1 cellular context compared by ENCODE assay signal in the genomic region with DNA sequence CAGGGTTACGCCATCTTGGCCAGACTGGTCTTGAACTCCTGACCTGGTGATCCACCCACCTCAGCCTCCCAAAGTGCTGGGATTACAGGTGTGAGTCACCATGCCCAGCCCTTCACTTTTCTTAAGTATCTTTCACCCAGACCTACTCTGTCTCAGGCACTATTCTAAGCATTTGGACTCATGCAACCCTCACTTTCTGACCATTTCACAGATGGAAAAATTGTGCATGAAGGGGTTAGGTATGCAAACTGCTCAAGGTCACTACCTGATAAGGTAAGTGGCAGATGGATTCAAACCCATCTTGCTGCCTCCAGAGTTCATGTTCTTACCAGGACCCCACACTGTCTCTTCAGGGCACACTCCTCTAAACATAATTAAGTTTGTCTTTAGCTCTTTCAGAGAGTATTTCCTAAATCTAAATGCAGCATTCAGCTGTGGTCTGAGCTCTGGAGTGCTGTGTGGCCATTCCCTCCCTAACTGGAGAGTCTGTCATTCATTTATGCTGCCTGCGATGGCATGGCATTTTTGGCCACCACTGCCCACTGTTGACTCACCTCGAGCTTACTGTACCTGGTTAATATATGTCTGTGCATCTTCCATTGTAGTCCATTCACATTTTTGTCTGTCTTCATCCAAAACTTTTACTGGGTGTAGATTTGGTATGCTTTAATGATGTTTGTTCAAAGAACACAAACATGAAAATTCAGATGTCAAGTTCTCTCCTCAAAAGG.
TF ChIP-seq lines count a peak whose summit lies in the region.

No MANE protein-coding gene starts in this region.

TF ChIP-seq in K562, 482 proteins besides CTCF, POLR2A, EP300 and RAD21 (continued from another document and continues in another):
- TF ChIP-seq LEF1 (IDR thresholded peaks at IDR 0.05) (no peak), COPS2 (conservative IDR thresholded peaks at IDR 0.05) (no peak), SIN3B (IDR thresholded peaks at IDR 0.05; ENCODE audit: low read depth) (no peak), ZNF75A (CRISPR knock-in tag; IDR thresholded peaks at IDR 0.05) (no peak), MYC (IDR thresholded peaks at IDR 0.05; ENCODE audit: low read depth, low read length) (no peak), MYC (CRISPR knock-in tag; IDR thresholded peaks at IDR 0.05; ENCODE audit: borderline replicate concordance, low read depth) (no peak), NR2F6 (CRISPR knock-in tag; IDR thresholded peaks at IDR 0.05) (no peak), SNRNP70 (optimal IDR thresholded peaks at IDR 0.05; ENCODE audit: low read depth, low read length) (no peak), ZNF766 (CRISPR knock-in tag; conservative IDR thresholded peaks at IDR 0.05) (no peak), NFRKB (IDR thresholded peaks at IDR 0.05; ENCODE audit: low read depth) (no peak), POLR2G (IDR thresholded peaks at IDR 0.05; ENCODE audit: low read depth, low read length) (no peak), OTX1 (CRISPR knock-in tag; IDR thresholded peaks at IDR 0.05) (no peak), PTBP1 (IDR thresholded peaks at IDR 0.05; ENCODE audit: low read depth, low read length) (no peak), ESRRA (IDR thresholded peaks at IDR 0.05; ENCODE audit: borderline replicate concordance, low read depth) (peak; percentile 90), TRIM24 (IDR thresholded peaks at IDR 0.05) (peak in 1 of 2 experiments; percentile 25; a peak in 1 of 4 replicates), HDAC1 (IDR thresholded peaks at IDR 0.05) (peak in 1 of 2 experiments; percentile 38; a peak in 1 of 4 replicates), MAFG (tag; conservative IDR thresholded peaks at IDR 0.05) (no peak), ZEB2 (IDR thresholded peaks at IDR 0.05) (no peak), SMC3 (conservative IDR thresholded peaks at IDR 0.05; ENCODE audit: insufficient read depth, low read depth, low read length) (no peak), TGIF2 (CRISPR knock-in tag; IDR thresholded peaks at IDR 0.05) (no peak), CBX1 (IDR thresholded peaks at IDR 0.05; ENCODE audit: low read depth) (no peak), SP2 (IDR thresholded peaks at IDR 0.05; ENCODE audit: extremely low read depth, low read depth, low read length, poor library complexity, severe bottlenecking) (no peak), SUPT5H (IDR thresholded peaks at IDR 0.05) (no peak), ZNF436 (CRISPR knock-in tag; IDR thresholded peaks at IDR 0.05) (no peak), PHF20 (IDR thresholded peaks at IDR 0.05; ENCODE audit: partially characterized antibody) (peak; percentile 71), GATAD2A (IDR thresholded peaks at IDR 0.05) (no peak), NFATC3 (IDR thresholded peaks at IDR 0.05) (no peak), CC2D1A (IDR thresholded peaks at IDR 0.05) (peak; percentile 60; the same call in 1 of the 2 replicates), ZFPM2 (CRISPR knock-in tag; IDR thresholded peaks at IDR 0.05) (no peak), HMGN3 (IDR thresholded peaks at IDR 0.05; ENCODE audit: borderline replicate concordance, extremely low read depth, insufficient read length, low read depth, low read length) (no peak), ZBTB17 (CRISPR knock-in tag; IDR thresholded peaks at IDR 0.05) (no peak), ZNF197 (CRISPR knock-in tag; IDR thresholded peaks at IDR 0.05; ENCODE audit: low read depth) (no peak), BCOR (IDR thresholded peaks at IDR 0.05) (peak; percentile 96)
- TF ChIP-seq, protein P1, sequence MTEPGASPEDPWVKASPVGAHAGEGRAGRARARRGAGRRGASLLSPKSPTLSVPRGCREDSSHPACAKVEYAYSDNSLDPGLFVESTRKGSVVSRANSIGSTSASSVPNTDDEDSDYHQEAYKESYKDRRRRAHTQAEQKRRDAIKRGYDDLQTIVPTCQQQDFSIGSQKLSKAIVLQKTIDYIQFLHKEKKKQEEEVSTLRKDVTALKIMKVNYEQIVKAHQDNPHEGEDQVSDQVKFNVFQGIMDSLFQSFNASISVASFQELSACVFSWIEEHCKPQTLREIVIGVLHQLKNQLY (CRISPR knock-in tag; conservative IDR thresholded peaks at IDR 0.05) = no peak
- TF ChIP-seq, protein P2, sequence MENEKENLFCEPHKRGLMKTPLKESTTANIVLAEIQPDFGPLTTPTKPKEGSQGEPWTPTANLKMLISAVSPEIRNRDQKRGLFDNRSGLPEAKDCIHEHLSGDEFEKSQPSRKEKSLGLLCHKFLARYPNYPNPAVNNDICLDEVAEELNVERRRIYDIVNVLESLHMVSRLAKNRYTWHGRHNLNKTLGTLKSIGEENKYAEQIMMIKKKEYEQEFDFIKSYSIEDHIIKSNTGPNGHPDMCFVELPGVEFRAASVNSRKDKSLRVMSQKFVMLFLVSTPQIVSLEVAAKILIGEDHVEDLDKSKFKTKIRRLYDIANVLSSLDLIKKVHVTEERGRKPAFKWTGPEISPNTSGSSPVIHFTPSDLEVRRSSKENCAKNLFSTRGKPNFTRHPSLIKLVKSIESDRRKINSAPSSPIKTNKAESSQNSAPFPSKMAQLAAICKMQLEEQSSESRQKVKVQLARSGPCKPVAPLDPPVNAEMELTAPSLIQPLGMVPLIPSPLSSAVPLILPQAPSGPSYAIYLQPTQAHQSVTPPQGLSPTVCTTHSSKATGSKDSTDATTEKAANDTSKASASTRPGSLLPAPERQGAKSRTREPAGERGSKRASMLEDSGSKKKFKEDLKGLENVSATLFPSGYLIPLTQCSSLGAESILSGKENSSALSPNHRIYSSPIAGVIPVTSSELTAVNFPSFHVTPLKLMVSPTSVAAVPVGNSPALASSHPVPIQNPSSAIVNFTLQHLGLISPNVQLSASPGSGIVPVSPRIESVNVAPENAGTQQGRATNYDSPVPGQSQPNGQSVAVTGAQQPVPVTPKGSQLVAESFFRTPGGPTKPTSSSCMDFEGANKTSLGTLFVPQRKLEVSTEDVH (IDR thresholded peaks at IDR 0.05; ENCODE audit: low read depth, partially characterized antibody) = no peak
- TF ChIP-seq, protein P3, sequence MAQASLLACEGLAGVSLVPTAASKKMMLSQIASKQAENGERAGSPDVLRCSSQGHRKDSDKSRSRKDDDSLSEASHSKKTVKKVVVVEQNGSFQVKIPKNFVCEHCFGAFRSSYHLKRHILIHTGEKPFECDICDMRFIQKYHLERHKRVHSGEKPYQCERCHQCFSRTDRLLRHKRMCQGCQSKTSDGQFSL (CRISPR knock-in tag; IDR thresholded peaks at IDR 0.05) = no peak
- TF ChIP-seq, protein P3 (tag; IDR thresholded peaks at IDR 0.05) = no peak
- TF ChIP-seq, protein P4, sequence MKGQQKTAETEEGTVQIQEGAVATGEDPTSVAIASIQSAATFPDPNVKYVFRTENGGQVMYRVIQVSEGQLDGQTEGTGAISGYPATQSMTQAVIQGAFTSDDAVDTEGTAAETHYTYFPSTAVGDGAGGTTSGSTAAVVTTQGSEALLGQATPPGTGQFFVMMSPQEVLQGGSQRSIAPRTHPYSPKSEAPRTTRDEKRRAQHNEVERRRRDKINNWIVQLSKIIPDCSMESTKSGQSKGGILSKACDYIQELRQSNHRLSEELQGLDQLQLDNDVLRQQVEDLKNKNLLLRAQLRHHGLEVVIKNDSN (CRISPR knock-in tag; IDR thresholded peaks at IDR 0.05) = no peak
- TF ChIP-seq, protein P5, sequence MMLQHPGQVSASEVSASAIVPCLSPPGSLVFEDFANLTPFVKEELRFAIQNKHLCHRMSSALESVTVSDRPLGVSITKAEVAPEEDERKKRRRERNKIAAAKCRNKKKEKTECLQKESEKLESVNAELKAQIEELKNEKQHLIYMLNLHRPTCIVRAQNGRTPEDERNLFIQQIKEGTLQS (IDR thresholded peaks at IDR 0.05) = peak; percentile 55; the same call in 1 of the 2 replicates
- TF ChIP-seq, protein P5 (CRISPR knock-in tag; conservative IDR thresholded peaks at IDR 0.05) = no peak
- TF ChIP-seq, protein P6, sequence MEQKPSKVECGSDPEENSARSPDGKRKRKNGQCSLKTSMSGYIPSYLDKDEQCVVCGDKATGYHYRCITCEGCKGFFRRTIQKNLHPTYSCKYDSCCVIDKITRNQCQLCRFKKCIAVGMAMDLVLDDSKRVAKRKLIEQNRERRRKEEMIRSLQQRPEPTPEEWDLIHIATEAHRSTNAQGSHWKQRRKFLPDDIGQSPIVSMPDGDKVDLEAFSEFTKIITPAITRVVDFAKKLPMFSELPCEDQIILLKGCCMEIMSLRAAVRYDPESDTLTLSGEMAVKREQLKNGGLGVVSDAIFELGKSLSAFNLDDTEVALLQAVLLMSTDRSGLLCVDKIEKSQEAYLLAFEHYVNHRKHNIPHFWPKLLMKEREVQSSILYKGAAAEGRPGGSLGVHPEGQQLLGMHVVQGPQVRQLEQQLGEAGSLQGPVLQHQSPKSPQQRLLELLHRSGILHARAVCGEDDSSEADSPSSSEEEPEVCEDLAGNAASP (IDR thresholded peaks at IDR 0.05) = no peak
- TF ChIP-seq, protein P7, sequence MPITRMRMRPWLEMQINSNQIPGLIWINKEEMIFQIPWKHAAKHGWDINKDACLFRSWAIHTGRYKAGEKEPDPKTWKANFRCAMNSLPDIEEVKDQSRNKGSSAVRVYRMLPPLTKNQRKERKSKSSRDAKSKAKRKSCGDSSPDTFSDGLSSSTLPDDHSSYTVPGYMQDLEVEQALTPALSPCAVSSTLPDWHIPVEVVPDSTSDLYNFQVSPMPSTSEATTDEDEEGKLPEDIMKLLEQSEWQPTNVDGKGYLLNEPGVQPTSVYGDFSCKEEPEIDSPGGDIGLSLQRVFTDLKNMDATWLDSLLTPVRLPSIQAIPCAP (CRISPR knock-in tag; IDR thresholded peaks at IDR 0.05; ENCODE audit: borderline replicate concordance) = no peak
- TF ChIP-seq, protein P8, sequence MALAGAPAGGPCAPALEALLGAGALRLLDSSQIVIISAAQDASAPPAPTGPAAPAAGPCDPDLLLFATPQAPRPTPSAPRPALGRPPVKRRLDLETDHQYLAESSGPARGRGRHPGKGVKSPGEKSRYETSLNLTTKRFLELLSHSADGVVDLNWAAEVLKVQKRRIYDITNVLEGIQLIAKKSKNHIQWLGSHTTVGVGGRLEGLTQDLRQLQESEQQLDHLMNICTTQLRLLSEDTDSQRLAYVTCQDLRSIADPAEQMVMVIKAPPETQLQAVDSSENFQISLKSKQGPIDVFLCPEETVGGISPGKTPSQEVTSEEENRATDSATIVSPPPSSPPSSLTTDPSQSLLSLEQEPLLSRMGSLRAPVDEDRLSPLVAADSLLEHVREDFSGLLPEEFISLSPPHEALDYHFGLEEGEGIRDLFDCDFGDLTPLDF (CRISPR knock-in tag; IDR thresholded peaks at IDR 0.05) = no peak
- TF ChIP-seq, protein P9, sequence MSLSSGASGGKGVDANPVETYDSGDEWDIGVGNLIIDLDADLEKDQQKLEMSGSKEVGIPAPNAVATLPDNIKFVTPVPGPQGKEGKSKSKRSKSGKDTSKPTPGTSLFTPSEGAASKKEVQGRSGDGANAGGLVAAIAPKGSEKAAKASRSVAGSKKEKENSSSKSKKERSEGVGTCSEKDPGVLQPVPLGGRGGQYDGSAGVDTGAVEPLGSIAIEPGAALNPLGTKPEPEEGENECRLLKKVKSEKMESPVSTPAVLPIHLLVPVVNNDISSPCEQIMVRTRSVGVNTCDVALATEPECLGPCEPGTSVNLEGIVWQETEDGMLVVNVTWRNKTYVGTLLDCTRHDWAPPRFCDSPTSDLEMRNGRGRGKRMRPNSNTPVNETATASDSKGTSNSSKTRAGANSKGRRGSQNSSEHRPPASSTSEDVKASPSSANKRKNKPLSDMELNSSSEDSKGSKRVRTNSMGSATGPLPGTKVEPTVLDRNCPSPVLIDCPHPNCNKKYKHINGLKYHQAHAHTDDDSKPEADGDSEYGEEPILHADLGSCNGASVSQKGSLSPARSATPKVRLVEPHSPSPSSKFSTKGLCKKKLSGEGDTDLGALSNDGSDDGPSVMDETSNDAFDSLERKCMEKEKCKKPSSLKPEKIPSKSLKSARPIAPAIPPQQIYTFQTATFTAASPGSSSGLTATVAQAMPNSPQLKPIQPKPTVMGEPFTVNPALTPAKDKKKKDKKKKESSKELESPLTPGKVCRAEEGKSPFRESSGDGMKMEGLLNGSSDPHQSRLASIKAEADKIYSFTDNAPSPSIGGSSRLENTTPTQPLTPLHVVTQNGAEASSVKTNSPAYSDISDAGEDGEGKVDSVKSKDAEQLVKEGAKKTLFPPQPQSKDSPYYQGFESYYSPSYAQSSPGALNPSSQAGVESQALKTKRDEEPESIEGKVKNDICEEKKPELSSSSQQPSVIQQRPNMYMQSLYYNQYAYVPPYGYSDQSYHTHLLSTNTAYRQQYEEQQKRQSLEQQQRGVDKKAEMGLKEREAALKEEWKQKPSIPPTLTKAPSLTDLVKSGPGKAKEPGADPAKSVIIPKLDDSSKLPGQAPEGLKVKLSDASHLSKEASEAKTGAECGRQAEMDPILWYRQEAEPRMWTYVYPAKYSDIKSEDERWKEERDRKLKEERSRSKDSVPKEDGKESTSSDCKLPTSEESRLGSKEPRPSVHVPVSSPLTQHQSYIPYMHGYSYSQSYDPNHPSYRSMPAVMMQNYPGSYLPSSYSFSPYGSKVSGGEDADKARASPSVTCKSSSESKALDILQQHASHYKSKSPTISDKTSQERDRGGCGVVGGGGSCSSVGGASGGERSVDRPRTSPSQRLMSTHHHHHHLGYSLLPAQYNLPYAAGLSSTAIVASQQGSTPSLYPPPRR (CRISPR knock-in tag; IDR thresholded peaks at IDR 0.05; ENCODE audit: borderline replicate concordance) = 0 out of 2 replicates have a peak, but pooled peaks have one; percentile 57
- TF ChIP-seq, protein P10, sequence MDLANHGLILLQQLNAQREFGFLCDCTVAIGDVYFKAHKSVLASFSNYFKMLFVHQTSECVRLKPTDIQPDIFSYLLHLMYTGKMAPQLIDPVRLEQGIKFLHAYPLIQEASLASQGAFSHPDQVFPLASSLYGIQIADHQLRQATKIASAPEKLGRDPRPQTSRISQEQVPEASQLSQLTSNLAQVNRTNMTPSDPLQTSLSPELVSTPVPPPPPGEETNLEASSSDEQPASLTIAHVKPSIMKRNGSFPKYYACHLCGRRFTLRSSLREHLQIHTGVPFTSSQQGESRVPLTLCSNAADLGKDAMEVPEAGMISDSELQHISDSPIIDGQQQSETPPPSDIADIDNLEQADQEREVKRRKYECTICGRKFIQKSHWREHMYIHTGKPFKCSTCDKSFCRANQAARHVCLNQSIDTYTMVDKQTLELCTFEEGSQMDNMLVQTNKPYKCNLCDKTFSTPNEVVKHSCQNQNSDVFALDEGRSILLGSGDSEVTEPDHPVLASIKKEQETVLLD (IDR thresholded peaks at IDR 0.05) = no peak
- TF ChIP-seq, protein P11, sequence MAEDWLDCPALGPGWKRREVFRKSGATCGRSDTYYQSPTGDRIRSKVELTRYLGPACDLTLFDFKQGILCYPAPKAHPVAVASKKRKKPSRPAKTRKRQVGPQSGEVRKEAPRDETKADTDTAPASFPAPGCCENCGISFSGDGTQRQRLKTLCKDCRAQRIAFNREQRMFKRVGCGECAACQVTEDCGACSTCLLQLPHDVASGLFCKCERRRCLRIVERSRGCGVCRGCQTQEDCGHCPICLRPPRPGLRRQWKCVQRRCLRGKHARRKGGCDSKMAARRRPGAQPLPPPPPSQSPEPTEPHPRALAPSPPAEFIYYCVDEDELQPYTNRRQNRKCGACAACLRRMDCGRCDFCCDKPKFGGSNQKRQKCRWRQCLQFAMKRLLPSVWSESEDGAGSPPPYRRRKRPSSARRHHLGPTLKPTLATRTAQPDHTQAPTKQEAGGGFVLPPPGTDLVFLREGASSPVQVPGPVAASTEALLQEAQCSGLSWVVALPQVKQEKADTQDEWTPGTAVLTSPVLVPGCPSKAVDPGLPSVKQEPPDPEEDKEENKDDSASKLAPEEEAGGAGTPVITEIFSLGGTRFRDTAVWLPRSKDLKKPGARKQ (CRISPR knock-in tag; IDR thresholded peaks at IDR 0.05) = no peak
